In the genomic region with DNA sequence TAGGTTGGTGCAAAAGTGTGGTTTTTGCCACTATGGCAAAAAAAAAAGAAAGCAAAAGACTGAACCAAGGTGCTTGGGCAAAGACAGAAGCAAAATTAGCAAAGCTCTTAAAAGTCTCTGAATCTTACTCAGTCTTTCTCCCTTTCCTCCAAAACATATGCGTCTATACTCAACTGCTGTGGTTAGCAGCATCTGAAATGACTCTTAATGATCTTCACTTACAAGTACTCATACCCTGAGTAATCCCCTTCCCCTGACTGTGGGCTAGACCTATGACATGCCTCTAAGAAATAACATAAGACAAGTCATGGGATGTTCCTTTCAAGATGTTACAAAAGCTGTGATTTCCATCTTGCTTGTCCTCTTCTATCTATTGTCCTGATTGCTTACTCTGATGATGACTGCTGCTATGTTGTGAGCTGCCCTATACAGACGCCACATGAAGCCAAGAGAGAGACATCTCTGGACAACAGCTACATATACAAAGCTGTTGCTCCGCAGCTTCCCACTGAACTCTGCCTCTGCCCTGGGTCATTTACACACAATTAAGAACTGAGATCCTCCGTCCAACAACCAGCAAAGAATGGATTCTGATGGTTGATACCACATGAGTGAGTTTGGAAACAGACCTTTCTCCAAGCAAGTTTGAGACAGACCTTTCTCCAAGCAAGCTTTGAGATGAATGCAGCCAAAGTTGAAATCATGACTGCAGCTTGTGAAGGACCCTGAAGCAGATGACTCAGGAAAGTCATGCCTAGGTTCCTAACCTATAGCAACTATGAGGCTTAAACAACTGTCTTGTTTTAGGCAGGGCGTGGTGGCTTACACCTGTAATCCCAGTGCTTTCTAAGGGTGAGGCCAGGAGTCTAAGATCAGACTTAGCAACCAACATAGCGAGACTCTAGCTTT, we compare ENCODE assay signal across 8 cellular contexts. TPM values are rescaled to one million over a fixed set of nuclear protein-coding genes. Genes with fewer than 3 reads are reported as not detected.
DNase-seq lines count a peak whose midpoint lies in the region; ATAC-seq and TF ChIP-seq lines count a peak whose summit lies in the region.

No MANE protein-coding gene starts in this region.

- H3K9me3 ChIP-seq in CD8-positive, alpha-beta T cell (ENCODE audit: low read length) = no peaks in the 10 kb centered on the region

- no peak for TF ChIP-seq CTCF in CD8-positive, alpha-beta T cell (IDR thresholded peaks at IDR 0.05)
- no peak for TF ChIP-seq CTCF in Calu3 (IDR thresholded peaks at IDR 0.05; ENCODE audit: unreplicated experiment)

- H3K9me3 Mint-ChIP-seq in CD8-positive, alpha-beta T cell = no peaks in the 10 kb centered on the region
- H3K9me3 Mint-ChIP-seq in Calu3 (ENCODE audit: low read depth, unreplicated experiment) = no peaks in the 10 kb centered on the region

- H3K36me3 ChIP-seq in CD8-positive, alpha-beta T cell (ENCODE audit: insufficient read depth, low read length) = peaks cover 5% of the 10 kb centered on the region

- ATAC-seq in CD8-positive, alpha-beta T cell = peak; percentile 84
- ATAC-seq in GM21381 (IDR thresholded peaks at IDR 0.05; ENCODE audit: unreplicated experiment) (peak; percentile 47), HG03460 (IDR thresholded peaks at IDR 0.05; ENCODE audit: unreplicated experiment) (no peak)

- intact Hi-C loops in CD8-positive, alpha-beta T cell (cut with DNase I, micrococcal nuclease) = no loop called here
- intact Hi-C loops in Calu3 (cut with micrococcal nuclease; ENCODE audit: unreplicated experiment) = no loop called here

- no peaks in the 10 kb centered on the region for H3K27me3 Mint-ChIP-seq in CD8-positive, alpha-beta T cell (ENCODE audit: low read depth)
- H3K27me3 Mint-ChIP-seq in Calu3 (ENCODE audit: unreplicated experiment) = no peaks in the 10 kb centered on the region

- peak overlapping the region; percentile 78 for H3K27ac Mint-ChIP-seq in CD8-positive, alpha-beta T cell
- H3K27ac Mint-ChIP-seq in Calu3 (ENCODE audit: unreplicated experiment) = no peak overlapping the region

- no peaks in the 10 kb centered on the region for H3K27me3 ChIP-seq in CD8-positive, alpha-beta T cell (ENCODE audit: insufficient read depth, low read length)

- peaks cover 78% of the 10 kb centered on the region for H3K4me1 Mint-ChIP-seq in CD8-positive, alpha-beta T cell (ENCODE audit: low read depth)
- H3K4me1 Mint-ChIP-seq in Calu3 (ENCODE audit: low read depth, unreplicated experiment) = peaks cover 51% of the 10 kb centered on the region

- H3K36me3 Mint-ChIP-seq in CD8-positive, alpha-beta T cell = peaks cover 35% of the 10 kb centered on the region
- H3K36me3 Mint-ChIP-seq in Calu3 (ENCODE audit: insufficient read depth, unreplicated experiment) = peaks cover 35% of the 10 kb centered on the region

- H3K4me3 ChIP-seq in CD8-positive, alpha-beta T cell (ENCODE audit: low read depth, low read length) = no peak overlapping the region

- no TSS peak for BruUV-seq in Calu3 (replicated peaks; lab: Mats Ljungman, UMichigan)

- POLR2A ChIA-PET in CD8-positive, alpha-beta T cell (lab: Charles Lee) = no interaction called here

- no peak overlapping the region for H3K4me3 Mint-ChIP-seq in CD8-positive, alpha-beta T cell
- H3K4me3 Mint-ChIP-seq in Calu3 (ENCODE audit: low read depth, unreplicated experiment) = no peak overlapping the region

- peak in 1 of 7 experiments; percentile 8 for DNase-seq in CD8-positive, alpha-beta T cell
- DNase-seq in SK-MEL-5 (ENCODE audit: low read depth, low spot score) (peak; percentile 24), iris pigment epithelial cell (ENCODE audit: low read depth) (peak; percentile 84), Calu3 (no peak), SW480 (ENCODE audit: low spot score) (no peak), NCI-H524 treated with DMSO at 0.1 percent for 48 hours (lab: John Stamatoyannopoulos, UW) (no peak)

- peaks cover 43% of the 10 kb centered on the region for H3K4me1 ChIP-seq in CD8-positive, alpha-beta T cell (ENCODE audit: insufficient read depth, low read length)

- CTCF ChIA-PET in CD8-positive, alpha-beta T cell (lab: Charles Lee) = interaction anchor here (0.7 kb wide), 1 partner anchor 1675 kb away, joined by 3 read pairs; no protein-coding TSS in a partner anchor
- CTCF ChIA-PET in Calu3 (lab: Charles Lee) = interaction anchor here (0.6 to 1.9 kb wide), 4 partner anchors 8 to 29 kb away, joined by 3 to 6 read pairs (median 4); no protein-coding TSS in a partner anchor

- in situ Hi-C loops in SK-MEL-5 (cut with HindIII; ENCODE audit: low pct_unique_long_range_greater_than_20kb, low sequenced_read_pairs) = no loop called here

- no peak overlapping the region for H3K27ac ChIP-seq in CD8-positive, alpha-beta T cell (ENCODE audit: low read depth, low read length)

RNA-seq across cellular contexts. Expression of a gene that starts 55.2 kb away (rescaled TPM):
- total RNA-seq in CD8-positive, alpha-beta T cell = 100 to 1,000 TPM; 190 to 191 TPM
- 29.5 and 32.4 TPM in 2 replicates for total RNA-seq in SK-MEL-5 (2014; rRNA removed; shearing (Covaris generic))
- polyA plus RNA-seq in SK-MEL-5 (2015; cell fraction: cytosol; rRNA removed) = 47.8 and 58.4 TPM in 2 replicates
- polyA plus RNA-seq in SK-MEL-5 (2015; cell fraction: nucleus; rRNA removed) = 52.6 and 85.2 TPM in 2 replicates
- 161 and 163 TPM in 2 replicates for total RNA-seq in Calu3 (2022)

Comparison
In these comparisons a context has a peak if more than half of its experiments do, and no peak if none do; other contexts are left out.
1. DNase-seq: peak in SK-MEL-5 (single experiment) and iris pigment epithelial cell (single experiment); none in Calu3 (single experiment), SW480 (single experiment) and NCI-H524 treated with DMSO at 0.1 percent for 48 hours (single experiment).